ENCODE assay signal across 1 cellular context in the genomic region with DNA sequence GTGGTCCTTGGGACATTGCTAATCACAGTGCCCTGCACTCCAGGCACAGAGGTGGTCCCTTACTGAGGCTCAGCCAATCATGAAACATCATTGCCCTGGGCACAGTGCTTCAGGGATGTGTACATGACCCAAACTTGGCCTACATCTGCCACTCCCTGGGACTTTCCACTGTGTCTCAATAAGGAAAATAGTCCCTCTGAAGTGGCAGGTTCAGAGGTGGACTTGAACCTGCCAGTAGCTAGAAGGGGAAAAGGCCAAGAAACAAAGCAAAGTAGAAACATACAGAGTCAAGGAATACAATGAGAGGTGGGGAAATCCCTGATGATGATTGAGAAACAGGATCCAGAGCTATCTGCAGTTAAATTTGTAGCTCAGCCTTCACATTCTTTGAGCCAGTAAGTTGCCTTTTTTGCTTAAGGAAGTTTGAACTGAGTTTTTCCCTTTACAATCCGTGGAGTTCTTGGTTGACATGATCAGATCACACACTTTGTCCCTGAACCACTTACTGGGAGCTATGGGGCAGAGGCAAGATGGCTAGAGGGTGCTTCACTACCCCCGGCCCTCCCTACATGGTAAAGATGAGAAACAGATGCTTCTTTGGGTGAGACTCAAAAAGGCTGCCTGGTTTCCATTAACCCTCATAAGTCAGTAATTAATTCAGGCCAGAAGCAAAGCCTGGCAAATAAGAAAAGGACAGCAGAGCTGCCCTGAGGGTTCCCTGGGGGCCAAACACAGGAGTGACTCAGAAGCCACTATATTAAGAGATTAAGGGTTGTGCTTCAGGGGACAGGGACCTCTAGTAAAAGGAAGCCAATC.
A peak's percentile ranks its signal among the peaks of the same experiment; 100 is the strongest.
TF ChIP-seq lines count a peak whose summit lies in the region.

No MANE protein-coding gene starts in this region.

TF ChIP-seq in SK-N-SH, 30 proteins besides CTCF, POLR2A, EP300 and RAD21 (continued from another document):
- TF ChIP-seq, protein P1, sequence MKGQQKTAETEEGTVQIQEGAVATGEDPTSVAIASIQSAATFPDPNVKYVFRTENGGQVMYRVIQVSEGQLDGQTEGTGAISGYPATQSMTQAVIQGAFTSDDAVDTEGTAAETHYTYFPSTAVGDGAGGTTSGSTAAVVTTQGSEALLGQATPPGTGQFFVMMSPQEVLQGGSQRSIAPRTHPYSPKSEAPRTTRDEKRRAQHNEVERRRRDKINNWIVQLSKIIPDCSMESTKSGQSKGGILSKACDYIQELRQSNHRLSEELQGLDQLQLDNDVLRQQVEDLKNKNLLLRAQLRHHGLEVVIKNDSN (IDR thresholded peaks at IDR 0.05; ENCODE audit: borderline replicate concordance, low read depth) = no peak
- peak; percentile 34; the same call in 1 of the 2 replicates for TF ChIP-seq MEF2A (IDR thresholded peaks at IDR 0.05; ENCODE audit: borderline replicate concordance, low read depth)
- TF ChIP-seq FOXJ3 (CRISPR knock-in tag; IDR thresholded peaks at IDR 0.05) = peak; percentile 78; the same call in 1 of the 2 replicates
- TF ChIP-seq ZBTB33 (IDR thresholded peaks at IDR 0.05; ENCODE audit: borderline replicate concordance, low read depth) = peak; percentile 55; the same call in 1 of the 2 replicates
- TF ChIP-seq, protein P2, sequence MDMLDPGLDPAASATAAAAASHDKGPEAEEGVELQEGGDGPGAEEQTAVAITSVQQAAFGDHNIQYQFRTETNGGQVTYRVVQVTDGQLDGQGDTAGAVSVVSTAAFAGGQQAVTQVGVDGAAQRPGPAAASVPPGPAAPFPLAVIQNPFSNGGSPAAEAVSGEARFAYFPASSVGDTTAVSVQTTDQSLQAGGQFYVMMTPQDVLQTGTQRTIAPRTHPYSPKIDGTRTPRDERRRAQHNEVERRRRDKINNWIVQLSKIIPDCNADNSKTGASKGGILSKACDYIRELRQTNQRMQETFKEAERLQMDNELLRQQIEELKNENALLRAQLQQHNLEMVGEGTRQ (IDR thresholded peaks at IDR 0.05; ENCODE audit: borderline replicate concordance, low read depth, low read length) = no peak
- peak; percentile 100 for TF ChIP-seq TCF12 (IDR thresholded peaks at IDR 0.05)
- peak; percentile 90 for TF ChIP-seq NFIC (IDR thresholded peaks at IDR 0.05; ENCODE audit: borderline replicate concordance)
- peak; percentile 86 for TF ChIP-seq CHD2 (IDR thresholded peaks at IDR 0.05; ENCODE audit: low read length, partially characterized antibody)
- peak; percentile 98 for TF ChIP-seq POLR2AphosphoS5 (IDR thresholded peaks at IDR 0.05; ENCODE audit: low read depth, low read length)
